In the genomic region with DNA sequence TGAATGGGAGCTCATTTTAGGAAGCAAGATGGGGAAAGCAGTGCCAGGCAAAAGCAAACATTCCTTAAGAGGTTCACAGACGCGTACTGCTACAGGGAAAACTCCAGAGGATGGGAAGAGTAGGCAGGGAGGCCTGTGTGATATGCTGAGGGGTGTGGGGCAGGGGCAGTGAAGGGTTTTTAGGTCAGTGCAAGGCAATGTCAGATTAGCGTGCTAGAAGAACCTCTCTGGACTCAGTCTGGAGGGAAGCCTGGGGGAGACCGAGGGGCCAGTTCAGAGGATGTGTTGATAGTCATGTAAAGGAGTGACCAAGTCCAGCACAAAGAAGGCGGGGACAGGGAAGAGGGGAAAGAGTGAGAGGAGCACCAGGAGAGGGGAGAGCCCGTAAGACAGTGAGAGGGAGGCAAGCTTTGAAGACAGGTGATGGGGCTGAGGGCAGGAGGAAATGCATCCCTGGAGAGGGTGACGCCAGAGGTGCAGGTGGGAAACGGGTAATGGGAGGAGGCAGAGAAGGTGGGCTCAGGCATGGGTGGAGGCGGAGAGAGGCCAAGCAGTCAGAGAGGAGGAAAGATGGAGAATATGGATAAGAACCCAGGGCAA, we compare ENCODE assay signal across 30 cellular contexts.
"Had no signal": no experiment of that assay in that cellular context is flagged by ENCODE, and none has a peak within 500 bp of the region (broad histone marks: within the 10 kb centered on the region; RNA-seq: fewer than 3 reads in every experiment).

No MANE protein-coding gene starts in this region.

- H3K27me3 Mint-ChIP-seq: activated CD4-positive, alpha-beta T cell treated with anti-CD3 and anti-CD28 coated beads for 36 hours; T-helper 17 cell had no signal

- H3K36me3 ChIP-seq: brain microvascular endothelial cell, esophagus muscularis mucosa, gastroesophageal sphincter, heart right ventricle had no signal

- H3K9me3 ChIP-seq: esophagus muscularis mucosa, gastroesophageal sphincter, heart right ventricle had no signal

- H3K4me1 Mint-ChIP-seq: activated T-helper 17 cell treated with anti-CD3 and anti-CD28 coated beads, Interleukin-2, amount 50 U/mL, for 72 hours had no signal

- H3K27ac ChIP-seq: brain microvascular endothelial cell, esophagus muscularis mucosa, gastroesophageal sphincter, heart right ventricle had no signal

- H3K4me3 ChIP-seq: esophagus muscularis mucosa, gastroesophageal sphincter, heart right ventricle had no signal

- H3K9me3 Mint-ChIP-seq: activated CD4-positive, alpha-beta T cell treated with anti-CD3 and anti-CD28 coated beads, Interleukin-2, amount 10 ng/mL, durations not matched to agents 24 days and 14 days; activated CD8-positive, alpha-beta T cell treated with anti-CD3 and anti-CD28 coated beads for 36 hours; activated T-cell treated with anti-CD3 and anti-CD28 coated beads, Interleukin-2, amount 50 U/mL, for 4 hours; activated T-helper 17 cell treated with anti-CD3 and anti-CD28 coated beads, Interleukin-2, amount 50 U/mL, for 72 hours; endodermal cell; T-helper 2 cell treated with Interferon-gamma antibody and Interleukin-4, amounts not matched to agents 5 μg/mL and 100 μg/mL, for 36 hours had no signal

- H3K27me3 ChIP-seq: brain microvascular endothelial cell, esophagus muscularis mucosa, gastroesophageal sphincter, heart right ventricle had no signal

- H3K27ac Mint-ChIP-seq: activated CD4-positive, alpha-beta T cell treated with anti-CD3 and anti-CD28 coated beads for 36 hours; activated CD4-positive, alpha-beta T cell treated with anti-CD3 and anti-CD28 coated beads, Interleukin-2, amount 10 ng/mL, durations not matched to agents 24 days and 14 days; activated CD8-positive, alpha-beta T cell treated with anti-CD3 and anti-CD28 coated beads for 36 hours; activated naive CD8-positive, alpha-beta T cell; activated T-helper 17 cell treated with anti-CD3 and anti-CD28 coated beads, Interleukin-2, amount 50 U/mL, for 72 hours; endodermal cell; T-helper 17 cell; T-helper 2 cell treated with Interferon-gamma antibody and Interleukin-4, amounts not matched to agents 5 μg/mL and 100 μg/mL, for 36 hours had no signal

- FAIRE-seq: astrocyte, bronchial epithelial cell, colon had no signal

- DNase-seq: activated CD4-positive, alpha-beta T cell treated with anti-CD3 and anti-CD28 coated beads for 36 hours; activated CD4-positive, alpha-beta T cell treated with anti-CD3 and anti-CD28 coated beads, Interleukin-2, amount 10 ng/mL, durations not matched to agents 24 days and 14 days; activated CD4-positive, alpha-beta T cell treated with anti-CD3 and anti-CD28 coated beads, Interleukin-2, amount 50 U/mL, for 48 hours; activated CD4-positive, CD25-positive, alpha-beta regulatory T cell; activated CD4-positive, CD25-positive, alpha-beta regulatory T cell treated with anti-CD3 and anti-CD28 coated beads, Interleukin-2, amount 50 U/mL, for 72 hours; activated CD8-positive, alpha-beta memory T cell treated with anti-CD3 and anti-CD28 coated beads for 24 hours; activated CD8-positive, alpha-beta T cell treated with anti-CD3 and anti-CD28 coated beads for 36 hours; activated effector memory CD4-positive, alpha-beta T cell treated with Interleukin-2 at 50 U/mL for 16 hours; activated gamma-delta T cell treated with Interleukin-2 at 50 U/mL for 16 hours; activated naive CD4-positive, alpha-beta T cell treated with anti-CD3 and anti-CD28 coated beads, Interleukin-2, amount 50 U/mL, for 16 hours; activated naive CD4-positive, alpha-beta T cell treated with Interleukin-2 at 50 U/mL for 16 hours; activated T-cell treated with anti-CD3 and anti-CD28 coated beads, Interleukin-2, amount 50 U/mL, for 4 hours; amniotic stem cell; anterior cingulate cortex; brain microvascular endothelial cell; effector memory CD4-positive, alpha-beta T cell; endodermal cell; foreskin melanocyte; heart right ventricle; T-helper 1 cell; T-helper 17 cell; T1000 had no signal

- H3K36me3 Mint-ChIP-seq: activated naive CD8-positive, alpha-beta T cell had no signal

- H3K4me3 Mint-ChIP-seq: activated CD4-positive, alpha-beta T cell treated with anti-CD3 and anti-CD28 coated beads for 36 hours; activated CD4-positive, alpha-beta T cell treated with anti-CD3 and anti-CD28 coated beads, Interleukin-2, amount 10 ng/mL, durations not matched to agents 24 days and 14 days; activated CD8-positive, alpha-beta T cell treated with anti-CD3 and anti-CD28 coated beads for 36 hours; activated naive CD8-positive, alpha-beta T cell; activated T-cell treated with anti-CD3 and anti-CD28 coated beads, Interleukin-2, amount 50 U/mL, for 4 hours; activated T-helper 17 cell treated with anti-CD3 and anti-CD28 coated beads, Interleukin-2, amount 50 U/mL, for 72 hours; endodermal cell; T-helper 17 cell; T-helper 2 cell treated with Interferon-gamma antibody and Interleukin-4, amounts not matched to agents 5 μg/mL and 100 μg/mL, for 36 hours had no signal

- ATAC-seq: activated CD4-positive, alpha-beta T cell treated with anti-CD3 and anti-CD28 coated beads for 36 hours; activated CD8-positive, alpha-beta T cell treated with anti-CD3 and anti-CD28 coated beads for 36 hours; gastroesophageal sphincter; T-helper 17 cell had no signal

- H3K4me1 ChIP-seq: esophagus muscularis mucosa, gastroesophageal sphincter had no signal
